8 cellular contexts compared by ENCODE assay signal in genomic region chr1:46301406-46302090, GRCh38. TPM values are rescaled to one million over a fixed set of nuclear protein-coding genes. Genes with fewer than 3 reads are reported as not detected.
DNase-seq lines count a peak whose midpoint lies in the region; ATAC-seq and TF ChIP-seq lines count a peak whose summit lies in the region.

No MANE protein-coding gene starts in this region.

- peaks cover 26% of the 10 kb centered on the region for H3K36me3 Mint-ChIP-seq in nephron progenitor cell (ENCODE audit: low read depth)

- intact Hi-C loops in aorta (cut with DNase I) = loop anchor here (2.0 to 5.0 kb wide), 3 partner anchors 46 to 54 kb away; partner anchors contain the start of gene RAD54L (in 1 of the 2)

- H3K36me3 ChIP-seq in aorta (ENCODE audit: control insufficient read depth in 1 of 2, insufficient read depth in 2 of 2, low read length in 1 of 2) = peaks cover 2 to 4% of the 10 kb centered on the region in 2 donors

- peak; percentile 51 for DNase-seq in ELR (ENCODE audit: low read depth)
- peak; percentile 35 for DNase-seq in HS-27A (ENCODE audit: low read depth)
- peak; percentile 61 for DNase-seq in activated CD4-positive, alpha-beta T cell treated with anti-CD3 and anti-CD28 coated beads for 48 hours
- peak; percentile 50 for DNase-seq in fibroblast of pulmonary artery (ENCODE audit: low read depth)
- DNase-seq in nephron progenitor cell = peak; percentile 27
- peak in 1 of 2 donors; percentile 85 for DNase-seq in aorta
- DNase-seq in HPDE6-E6E7 (ENCODE audit: extremely low spot score) = no peak

- ATAC-seq in aorta (ENCODE audit: low FRiP score) (no peak), HG02642 (IDR thresholded peaks at IDR 0.05; ENCODE audit: poor library complexity, unreplicated experiment) (no peak)

- H3K9me3 ChIP-seq in aorta (ENCODE audit: control insufficient read depth, low read length) = no peaks in the 10 kb centered on the region

- H3K27me3 ChIP-seq in aorta (ENCODE audit: control insufficient read depth in 1 of 2, insufficient read depth in 2 of 2, low read length in 1 of 2) = no peaks in the 10 kb centered on the region

- peak overlapping the region; percentile 87 to 93 for H3K27ac ChIP-seq in aorta (ENCODE audit: low read depth in 1 of 2, low read length in 2 of 2)

- 2% methylated on average over 35 of the region's 35 CpGs for WGBS in aorta, 2 donors

- H3K4me3 Mint-ChIP-seq in nephron progenitor cell = peak overlapping the region; percentile 99

- H3K4me3 ChIP-seq in fibroblast of pulmonary artery (replicated peaks; ENCODE audit: low read depth, low read length) (peak overlapping the region; percentile 97), aorta (ENCODE audit: low read length in 2 of 2) (peak overlapping the region; percentile 75 to 83)

- TF ChIP-seq CTCF in fibroblast of pulmonary artery (IDR thresholded peaks at IDR 0.05; ENCODE audit: low read length, missing control alignments) (no peak), nephron progenitor cell (IDR thresholded peaks at IDR 0.05) (no peak)

- H3K27ac Mint-ChIP-seq in nephron progenitor cell = peak overlapping the region; percentile 99

- H3K4me1 Mint-ChIP-seq in nephron progenitor cell = peaks cover 56% of the 10 kb centered on the region

- H3K27me3 Mint-ChIP-seq in nephron progenitor cell (ENCODE audit: low read depth, poor library complexity) = no peaks in the 10 kb centered on the region

- H3K4me1 ChIP-seq in aorta (ENCODE audit: control insufficient read depth in 1 of 2, insufficient read depth in 2 of 2, low read length in 2 of 2) = no peaks in the 10 kb centered on the region

- H3K9me3 Mint-ChIP-seq in nephron progenitor cell = no peaks in the 10 kb centered on the region

RNA-seq across cellular contexts. Expression of gene LRRC41, which starts 1.9 kb away (rescaled TPM):
- 10 to 100 TPM; 48.5 to 49.1 TPM for total RNA-seq in aorta
- polyA plus RNA-seq in aorta = 10 to 100 TPM; 13.4 to 39.8 TPM

RNA-seq across cellular contexts. Expression of gene UQCRH, which starts 1.9 kb away (rescaled TPM):
- total RNA-seq in aorta = 100 to 1,000 TPM; 100 to 134 TPM
- polyA plus RNA-seq in aorta = 100 to 1,000 TPM; 262 to 739 TPM

RNA-seq across cellular contexts. Expression of gene NSUN4, which starts 39.1 kb away (rescaled TPM):
- 10 to 100 TPM; 21.2 to 26.3 TPM for total RNA-seq in aorta
- 1 to 10 TPM; 8.6 to 9.7 TPM for polyA plus RNA-seq in aorta

RNA-seq across cellular contexts. Expression of gene RAD54L, which starts 54.0 kb away (rescaled TPM):
- total RNA-seq in aorta = 1 to 10 TPM; 1.6 to 2.3 TPM
- 1 to 10 TPM in 1 of 2 donors, not detected in 1; 4.2 TPM for polyA plus RNA-seq in aorta
